Comparison of ENCODE assay signal across 22 cellular contexts in genomic region chr1:5833911-5834310, GRCh38.
DNase-seq lines count a peak whose midpoint lies in the region; ATAC-seq, FAIRE-seq and TF ChIP-seq lines count a peak whose summit lies in the region.
"Had no signal": no experiment of that assay in that cellular context is flagged by ENCODE, and none has a peak within 500 bp of the region (broad histone marks: within the 10 kb centered on the region; RNA-seq: fewer than 3 reads in every experiment).

No MANE protein-coding gene starts in this region.

- H4K91ac ChIP-seq in H1 (replicated peaks; ENCODE audit: insufficient read length, low read length) (peak overlapping the region; percentile 42), neuronal stem cell (ENCODE audit: low read depth, low read length, poor library complexity) (no peak overlapping the region)

- no peak overlapping the region for H2BK20ac ChIP-seq in H1 (ENCODE audit: low read length)

- H2AFZ ChIP-seq in H1 (ENCODE audit: low read length): no peak overlapping the region
- H2AFZ ChIP-seq in neuronal stem cell (ENCODE audit: low read length): no peak overlapping the region

- no peak overlapping the region for H2BK5ac ChIP-seq in H1 (ENCODE audit: low read depth, low read length)
- H2BK5ac ChIP-seq in neuronal stem cell (ENCODE audit: low read length): no peak overlapping the region

- H2BK120ac ChIP-seq in H1 (replicated peaks; ENCODE audit: low read depth, low read length) (no peak overlapping the region), neuronal stem cell (ENCODE audit: low read depth, low read length) (no peak overlapping the region)

- no peak for TF ChIP-seq EP300 in H1 (IDR thresholded peaks at IDR 0.05; ENCODE audit: borderline replicate concordance in 1 of 2, low read depth in 2 of 2, low read length in 2 of 2)

- peaks cover 6% of the 10 kb centered on the region; the same call in 1 of the 2 replicates for H3K23me2 ChIP-seq in H1 (ENCODE audit: low read depth, low read length)

- ATAC-seq in omental fat pad (ENCODE audit: low FRiP score): no peak
- ATAC-seq in HG02678 (IDR thresholded peaks at IDR 0.05; ENCODE audit: unreplicated experiment): no peak
- ATAC-seq: CD8-positive, alpha-beta T cell had no signal

- no peak overlapping the region for H2AK5ac ChIP-seq in H1 (ENCODE audit: low read depth, low read length)
- H2AK5ac ChIP-seq in neuronal stem cell (ENCODE audit: low read depth, low read length): peak overlapping the region; percentile 20

- TF ChIP-seq CTCF in H1 (IDR thresholded peaks at IDR 0.05; ENCODE audit: control extremely low read depth in 1 of 3, insufficient read depth in 1 of 3, low read depth in 1 of 3, low read length in 3 of 3): no peak
- TF ChIP-seq CTCF in omental fat pad (IDR thresholded peaks at IDR 0.05): no peak

- H3K56ac ChIP-seq in H1 (replicated peaks; ENCODE audit: insufficient read length, low read depth, low read length): no peak overlapping the region

- H3K79me2 ChIP-seq in H1 (ENCODE audit: control insufficient read depth in 1 of 2, insufficient read depth in 2 of 2, low read length in 2 of 2): no peaks in the 10 kb centered on the region

- no peaks in the 10 kb centered on the region for H3K27me3 ChIP-seq in BLaER1
- peaks cover 0 to 7% (median 0%) of the 10 kb centered on the region in 4 experiments; a peak in 2 of 7 replicates for H3K27me3 ChIP-seq in H1 (replicated peaks in 1 of 4; ENCODE audit: control insufficient read depth in 3 of 4, extremely low read depth in 1 of 4, insufficient read depth in 3 of 4, low read length in 3 of 4)
- peaks cover 0 to 26% (median 0%) of the 10 kb centered on the region in 3 experiments for H3K27me3 ChIP-seq in neuronal stem cell (ENCODE audit: control insufficient read depth in 3 of 3, insufficient read depth in 3 of 3, low read depth in 1 of 3, low read length in 3 of 3)
- H3K27me3 ChIP-seq: BE2C had no signal

- no peak overlapping the region for H4K5ac ChIP-seq in H1 (ENCODE audit: insufficient read length, low read depth, low read length)

- 0 out of 2 replicates have a peak overlapping the region, but pooled peaks have one; percentile 61 for H2BK15ac ChIP-seq in H1 (ENCODE audit: low read length)
- no peak overlapping the region for H2BK15ac ChIP-seq in neuronal stem cell (ENCODE audit: low read length)

- peaks cover 76% of the 10 kb centered on the region for H3K4me1 ChIP-seq in BLaER1
- H3K4me1 ChIP-seq in H1 (replicated peaks in 1 of 4; ENCODE audit: control insufficient read depth in 3 of 4, insufficient read depth in 4 of 4, low read length in 3 of 4): peaks cover 10 to 26% (median 15%) of the 10 kb centered on the region in 4 experiments; a peak in 6 of 7 replicates
- peaks cover 0 to 4% of the 10 kb centered on the region in 2 donors for H3K4me1 ChIP-seq in neuronal stem cell (ENCODE audit: control insufficient read depth in 2 of 2, insufficient read depth in 1 of 2, low read depth in 1 of 2, low read length in 2 of 2)
- H3K4me1 ChIP-seq: BE2C, Caco-2 had no signal

- no peaks in the 10 kb centered on the region for H4K20me1 ChIP-seq in BLaER1
- peaks cover 0 to 2% of the 10 kb centered on the region in 2 experiments for H4K20me1 ChIP-seq in H1 (replicated peaks in 1 of 2; ENCODE audit: control insufficient read depth in 1 of 2, insufficient read depth in 2 of 2, low read length in 2 of 2)

- POLR2A ChIA-PET in H1 (lab: Charles Lee; ENCODE audit: partially characterized antibody): no interaction called here

- H3K36me3 ChIP-seq in BLaER1 (no peaks in the 10 kb centered on the region), H1 (ENCODE audit: control insufficient read depth in 2 of 4, insufficient read depth in 4 of 4, low read length in 3 of 4) (no peaks in the 10 kb centered on the region), neuronal stem cell (replicated peaks in 1 of 2; ENCODE audit: control insufficient read depth in 2 of 2, insufficient read depth in 2 of 2, low read length in 2 of 2) (no peaks in the 10 kb centered on the region)
- H3K36me3 ChIP-seq: BE2C; BLaER1 treated with 17β-estradiol and CSF1 and Interleukin-3, amounts not matched to agents 10 nM and 100 nM had no signal

- H3K27ac ChIP-seq in BLaER1 (no peak overlapping the region), H1 (ENCODE audit: low read depth, low read length) (no peak overlapping the region), neuronal stem cell (replicated peaks; ENCODE audit: low read length) (no peak overlapping the region)
- H3K27ac ChIP-seq: BLaER1 treated with 17β-estradiol and CSF1 and Interleukin-3, amounts not matched to agents 10 nM and 100 nM; C4-2B had no signal

- 80% methylated on average over 6 of the region's 14 CpGs; no CpG with 5 or more reads in 1 of the 2 experiments for WGBS in H1 (ENCODE audit: extremely low coverage in 1 of 2, insufficient coverage in 1 of 2, insufficient read length in 1 of 2, insufficient replicate concordance in 2 of 2, low coverage in 1 of 2, low lambda C conversion rate in 2 of 2, missing lambda C conversion rate in 1 of 2), 2 experiments
- no CpG with 5 or more reads among the region's 14 CpGs for WGBS in neuronal stem cell (ENCODE audit: extremely low coverage in 2 of 2, insufficient read length in 2 of 2, insufficient replicate concordance in 1 of 2), 2 donors

- no peak overlapping the region for H3K18ac ChIP-seq in H1 (ENCODE audit: extremely low read depth, low read length)
- peak overlapping the region; percentile 16 for H3K18ac ChIP-seq in neuronal stem cell (ENCODE audit: low read length)

- no peaks in the 10 kb centered on the region for H3K79me1 ChIP-seq in H1 (ENCODE audit: low read depth, low read length)
- no peaks in the 10 kb centered on the region for H3K79me1 ChIP-seq in neuronal stem cell (ENCODE audit: low read depth, low read length)

- H3K9me3 ChIP-seq in BLaER1 (no peaks in the 10 kb centered on the region), H1 (ENCODE audit: insufficient read depth in 2 of 2, low read depth in 1 of 2, low read length in 1 of 2) (no peaks in the 10 kb centered on the region), neuronal stem cell (replicated peaks in 1 of 2; ENCODE audit: control insufficient read depth in 2 of 2, insufficient read depth in 1 of 2, low read depth in 1 of 2, low read length in 2 of 2) (no peaks in the 10 kb centered on the region)
- H3K9me3 ChIP-seq: BE2C; BLaER1 treated with 17β-estradiol and CSF1 and Interleukin-3, amounts not matched to agents 10 nM and 100 nM; Caco-2 had no signal

- no peak overlapping the region for H3K23ac ChIP-seq in H1 (ENCODE audit: insufficient read length)
- H3K23ac ChIP-seq in neuronal stem cell (ENCODE audit: low read depth, low read length, poor library complexity): peak overlapping the region; percentile 67

- H4K8ac ChIP-seq in H1 (ENCODE audit: extremely low read depth, insufficient read depth, low read length) (peak overlapping the region; percentile 8; the same call in 1 of the 2 replicates), neuronal stem cell (ENCODE audit: low read depth, low read length) (no peak overlapping the region)

- CTCF ChIA-PET in H1 (lab: Charles Lee; ENCODE audit: partially characterized antibody): interaction anchor here (2.7 kb wide), 1 partner anchor 26 kb away, joined by 6 read pairs; no protein-coding TSS in a partner anchor

- TF ChIP-seq RAD21 in H1 (IDR thresholded peaks at IDR 0.05 in 1 of 2, conservative IDR thresholded peaks at IDR 0.05 in 1 of 2; ENCODE audit: low read depth in 2 of 2, low read length in 2 of 2): no peak

- H3K14ac ChIP-seq in H1 (ENCODE audit: insufficient read length) (no peak overlapping the region), neuronal stem cell (ENCODE audit: low read length) (no peak overlapping the region)

- H2BK12ac ChIP-seq in H1 (ENCODE audit: low read depth, low read length): peak overlapping the region; percentile 29; the same call in 1 of the 2 replicates
- H2BK12ac ChIP-seq in neuronal stem cell (ENCODE audit: low read length): no peak overlapping the region

- H3K9ac ChIP-seq in BLaER1 (no peak overlapping the region), H1 (replicated peaks in 1 of 4; ENCODE audit: extremely low read depth in 1 of 4, low read depth in 3 of 4, low read length in 3 of 4) (no peak overlapping the region), neuronal stem cell (ENCODE audit: low read depth, low read length, poor library complexity) (no peak overlapping the region)
- H3K9ac ChIP-seq: BLaER1 treated with 17β-estradiol and CSF1 and Interleukin-3, amounts not matched to agents 10 nM and 100 nM had no signal

- H3K4ac ChIP-seq in H1 (replicated peaks; ENCODE audit: insufficient read length, low read depth, low read length) (peak overlapping the region; percentile 32), neuronal stem cell (ENCODE audit: low read length) (no peak overlapping the region)

- peak overlapping the region; percentile 26; the same call in 1 of the 2 replicates for H3K4me2 ChIP-seq in BLaER1
- H3K4me2 ChIP-seq in H1 (ENCODE audit: insufficient read depth in 1 of 2, low read depth in 2 of 2, low read length in 2 of 2): no peak overlapping the region
- H3K4me2 ChIP-seq in neuronal stem cell (ENCODE audit: insufficient read depth, low read length, poor library complexity, severe bottlenecking): no peak overlapping the region

- no peak overlapping the region for H3K4me3 ChIP-seq in BLaER1
- no peak overlapping the region for H3K4me3 ChIP-seq in H1 (ENCODE audit: extremely low read depth in 1 of 4, insufficient read depth in 2 of 4, low read depth in 3 of 4, low read length in 4 of 4)
- no peak overlapping the region for H3K4me3 ChIP-seq in neuronal stem cell (ENCODE audit: low read length in 2 of 2)
- H3K4me3 ChIP-seq: BLaER1 treated with 17β-estradiol and CSF1 and Interleukin-3, amounts not matched to agents 10 nM and 100 nM had no signal

- no peak for FAIRE-seq in H1 (lab: Jason Lieb, UNC)
- FAIRE-seq: A204.1, D721Med, G401.6, GM12891, GM19239 had no signal

- no peak for DNase-seq in H1 (ENCODE audit: low read depth in 1 of 2, low spot score in 2 of 2)
- DNase-seq in neuronal stem cell (ENCODE audit: low spot score): no peak
- DNase-seq in omental fat pad (ENCODE audit: low spot score): no peak
- DNase-seq in activated T-cell treated with anti-CD3 and anti-CD28 coated beads, Interleukin-2, amount 50 U/mL, for 48 hours: no peak
- DNase-seq: 8988T; ACHN; BE2C; Caco-2; Calu3; CD4-positive, alpha-beta T cell; CD8-positive, alpha-beta T cell; DMS79 treated with DMSO at 0.1 percent for 48 hours; GF-D8 had no signal

- no peak for TF ChIP-seq POLR2A in H1 (IDR thresholded peaks at IDR 0.05; ENCODE audit: control extremely low read depth in 1 of 2, low read depth in 2 of 2, low read length in 2 of 2)

TF ChIP-seq in H1, 55 proteins besides CTCF, POLR2A, EP300 and RAD21 (continues in another document):
- TF ChIP-seq SRF (IDR thresholded peaks at IDR 0.05; ENCODE audit: low read depth, low read length): no peak
- no peak for TF ChIP-seq JUND (IDR thresholded peaks at IDR 0.05; ENCODE audit: low read length)
- no peak for TF ChIP-seq USF2 (IDR thresholded peaks at IDR 0.05; ENCODE audit: low read length)
